Comparison of ENCODE assay signal across 27 cellular contexts in the genomic region with DNA sequence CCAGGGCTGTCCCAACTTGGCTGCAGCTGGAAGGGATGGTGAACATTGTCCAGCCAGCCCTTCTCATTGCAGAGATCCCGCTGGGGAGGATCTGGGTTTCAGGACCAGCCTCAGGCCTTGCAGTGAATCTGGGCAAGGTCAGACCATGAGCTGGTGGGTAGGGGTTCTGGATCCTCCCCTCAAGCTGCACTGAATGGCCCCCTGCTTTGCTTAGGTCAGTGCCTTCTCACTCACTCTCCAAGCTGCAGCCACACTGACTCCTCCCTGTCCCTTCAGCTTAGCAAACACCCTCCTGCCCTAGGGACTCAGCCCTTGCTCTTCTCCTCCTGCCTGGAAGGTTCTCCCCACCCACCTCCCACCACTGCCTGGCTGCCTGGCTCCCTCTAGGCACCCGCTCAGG.
"Had no signal": no experiment of that assay in that cellular context is flagged by ENCODE, and none has a peak within 500 bp of the region (broad histone marks: within the 10 kb centered on the region; RNA-seq: fewer than 3 reads in every experiment).

No MANE protein-coding gene starts in this region.

- DNase-seq: activated CD4-positive, alpha-beta memory T cell treated with anti-CD3 and anti-CD28 coated beads, Interleukin-2, amount 10 ng/mL, durations not matched to agents 7 days and 5 days; activated CD4-positive, alpha-beta T cell treated with anti-CD3 and anti-CD28 coated beads, Interleukin-2, amount 10 ng/mL, durations not matched to agents 7 days and 5 days; activated CD4-positive, CD25-positive, alpha-beta regulatory T cell treated with anti-CD3 and anti-CD28 coated beads, Interleukin-2, amount 50 U/mL, for 72 hours; activated CD8-positive, alpha-beta memory T cell treated with anti-CD3 and anti-CD28 coated beads, Interleukin-2, amount 50 U/mL, for 48 hours; activated gamma-delta T cell; activated naive CD4-positive, alpha-beta T cell treated with anti-CD3 and anti-CD28 coated beads, Interleukin-2, amount 50 U/mL, for 16 hours; activated T-cell treated with anti-CD3 and anti-CD28 coated beads, Interleukin-2, amount 50 U/mL, for 24 hours; amniotic stem cell; brain microvascular endothelial cell; cortex of kidney; effector memory CD8-positive, alpha-beta T cell; gastrocnemius medialis; glutamatergic neuron; left cardiac atrium; mammary epithelial cell; midbrain; natural killer cell; stimulated activated CD4-positive, alpha-beta T cell treated with anti-CD3 and anti-CD28 coated beads, Interleukin-2, amount 100 ng/mL, for 48 hours; stimulated activated naive CD8-positive, alpha-beta T cell treated with anti-CD3 and anti-CD28 coated beads, Interleukin-15, Interleukin-2, amounts not matched to agents 100 U/mL and 50 U/mL, for 24 hours; T1000; upper lobe of left lung; WERI-Rb-1 had no signal

- H3K4me3 ChIP-seq: gastrocnemius medialis, neural progenitor cell, right atrium auricular region, thoracic aorta, upper lobe of left lung, vagina had no signal

- H3K27ac Mint-ChIP-seq: activated CD4-positive, alpha-beta memory T cell treated with anti-CD3 and anti-CD28 coated beads, Interleukin-2, amount 10 ng/mL, durations not matched to agents 7 days and 5 days; activated CD4-positive, alpha-beta T cell treated with anti-CD3 and anti-CD28 coated beads, Interleukin-2, amount 10 ng/mL, durations not matched to agents 7 days and 5 days; activated T-cell treated with anti-CD3 and anti-CD28 coated beads, Interleukin-2, amount 50 U/mL, for 24 hours; effector memory CD8-positive, alpha-beta T cell; natural killer cell; T-helper 1 cell treated with Interleukin-12 subunit alpha and Interleukin-12 subunit beta and Interleukin-4 antibody, amounts not matched to agents 30 μg/mL and 1 μg/mL, for 36 hours had no signal

- H3K9me3 ChIP-seq: gastrocnemius medialis, right atrium auricular region, thoracic aorta, upper lobe of left lung, vagina had no signal

- H3K27me3 ChIP-seq: brain microvascular endothelial cell, neural progenitor cell, upper lobe of left lung, vagina had no signal

- H3K4me1 Mint-ChIP-seq: natural killer cell had no signal

- H3K9me3 Mint-ChIP-seq: activated CD4-positive, alpha-beta memory T cell treated with anti-CD3 and anti-CD28 coated beads, Interleukin-2, amount 10 ng/mL, durations not matched to agents 7 days and 5 days; activated CD4-positive, alpha-beta T cell treated with anti-CD3 and anti-CD28 coated beads, Interleukin-2, amount 10 ng/mL, durations not matched to agents 7 days and 5 days; activated T-cell treated with anti-CD3 and anti-CD28 coated beads, Interleukin-2, amount 50 U/mL, for 24 hours; effector memory CD8-positive, alpha-beta T cell; natural killer cell; neural progenitor cell; T-helper 1 cell treated with Interleukin-12 subunit alpha and Interleukin-12 subunit beta and Interleukin-4 antibody, amounts not matched to agents 30 μg/mL and 1 μg/mL, for 36 hours had no signal

- H3K4me2 ChIP-seq: neural progenitor cell had no signal

- ATAC-seq: effector memory CD8-positive, alpha-beta T cell; gastrocnemius medialis; left cardiac atrium; natural killer cell; stimulated activated naive CD8-positive, alpha-beta T cell treated with anti-CD3 and anti-CD28 coated beads, Interleukin-15, Interleukin-2, amounts not matched to agents 100 U/mL and 50 U/mL, for 24 hours had no signal

- H3K9ac ChIP-seq: neural progenitor cell had no signal

- H3K4me3 Mint-ChIP-seq: activated CD4-positive, alpha-beta memory T cell treated with anti-CD3 and anti-CD28 coated beads, Interleukin-2, amount 10 ng/mL, durations not matched to agents 7 days and 5 days; activated CD4-positive, alpha-beta T cell treated with anti-CD3 and anti-CD28 coated beads, Interleukin-2, amount 10 ng/mL, durations not matched to agents 7 days and 5 days; activated T-cell treated with anti-CD3 and anti-CD28 coated beads, Interleukin-2, amount 50 U/mL, for 24 hours; effector memory CD8-positive, alpha-beta T cell; natural killer cell; neural progenitor cell; T-helper 1 cell treated with Interleukin-12 subunit alpha and Interleukin-12 subunit beta and Interleukin-4 antibody, amounts not matched to agents 30 μg/mL and 1 μg/mL, for 36 hours had no signal

- H3K4me1 ChIP-seq: gastrocnemius medialis, right atrium auricular region, upper lobe of left lung had no signal

- H3K27ac ChIP-seq: brain microvascular endothelial cell, gastrocnemius medialis, neural progenitor cell, right atrium auricular region, thoracic aorta, upper lobe of left lung, vagina, WERI-Rb-1 had no signal

- H3K36me3 ChIP-seq: brain microvascular endothelial cell, gastrocnemius medialis, neural progenitor cell, right atrium auricular region, thoracic aorta, upper lobe of left lung, vagina, WERI-Rb-1 had no signal

- H3K36me3 Mint-ChIP-seq: natural killer cell, neural progenitor cell had no signal
